In the genomic region with DNA sequence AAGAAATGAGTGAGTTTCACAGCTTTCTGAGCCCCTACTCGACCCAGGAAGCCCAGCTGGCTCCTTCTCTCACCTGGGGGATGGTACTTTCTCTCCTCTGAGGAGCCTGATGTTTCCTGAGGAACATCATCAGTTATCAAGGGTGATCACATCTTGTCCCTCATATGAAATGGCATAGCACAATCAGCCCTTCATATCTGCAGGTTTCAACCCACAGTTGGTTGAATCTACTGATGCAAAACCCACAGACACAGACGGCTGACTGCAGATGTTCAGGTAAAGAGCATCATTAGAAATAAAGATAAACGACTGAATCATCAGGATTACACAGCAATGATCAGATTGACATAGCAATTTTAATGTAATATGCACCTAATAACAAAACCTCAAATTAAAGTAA, we compare ENCODE assay signal across 15 cellular contexts.
DNase-seq lines count a peak whose midpoint lies in the region; ATAC-seq lines count a peak whose summit lies in the region.
"Had no signal": no experiment of that assay in that cellular context is flagged by ENCODE, and none has a peak within 500 bp of the region (broad histone marks: within the 10 kb centered on the region; RNA-seq: fewer than 3 reads in every experiment).

No MANE protein-coding gene starts in this region.

- no peak overlapping the region for H2BK15ac ChIP-seq in neuronal stem cell (ENCODE audit: low read length)

- DNase-seq in SK-N-DZ (ENCODE audit: low spot score) (no peak), DMS79 treated with DMSO at 0.1 percent for 48 hours (lab: John Stamatoyannopoulos, UW) (no peak), neuronal stem cell (ENCODE audit: low spot score) (no peak), cerebellar cortex (ENCODE audit: low spot score) (no peak)
- DNase-seq: activated CD4-positive, alpha-beta T cell treated with anti-CD3 and anti-CD28 coated beads, Interleukin-2, amount 10 ng/mL, durations not matched to agents 24 days and 14 days; activated effector memory CD4-positive, alpha-beta T cell treated with Interleukin-2 at 50 U/mL for 16 hours; CD4-positive, CD25-positive, alpha-beta regulatory T cell; NCI-H1092; OCI-M1; ovary; stimulated activated CD4-positive, alpha-beta T cell treated with anti-CD3 and anti-CD28 coated beads, Interleukin-15, amount 100 ng/mL, for 24 hours; thyroid gland had no signal

- H3K4ac ChIP-seq in neuronal stem cell (ENCODE audit: low read length): no peak overlapping the region

- no peak overlapping the region for H3K9ac ChIP-seq in neuronal stem cell (ENCODE audit: low read depth, low read length, poor library complexity)

- no peak overlapping the region for H3K4me2 ChIP-seq in neuronal stem cell (ENCODE audit: insufficient read depth, low read length, poor library complexity, severe bottlenecking)

- H2BK12ac ChIP-seq in neuronal stem cell (ENCODE audit: low read length): no peak overlapping the region

- no CpG with 5 or more reads among the region's 3 CpGs for WGBS in neuronal stem cell (ENCODE audit: extremely low coverage in 2 of 2, insufficient read length in 2 of 2, insufficient replicate concordance in 1 of 2), 2 donors

- no peak overlapping the region for H2BK5ac ChIP-seq in neuronal stem cell (ENCODE audit: low read length)

- no peaks in the 10 kb centered on the region for H3K9me3 ChIP-seq in neuronal stem cell (replicated peaks in 1 of 2; ENCODE audit: control insufficient read depth in 2 of 2, insufficient read depth in 1 of 2, low read depth in 1 of 2, low read length in 2 of 2)
- H3K9me3 ChIP-seq: ovary, thyroid gland had no signal

- no peaks in the 10 kb centered on the region for H3K36me3 ChIP-seq in neuronal stem cell (replicated peaks in 1 of 2; ENCODE audit: control insufficient read depth in 2 of 2, insufficient read depth in 2 of 2, low read length in 2 of 2)
- H3K36me3 ChIP-seq: ovary, thyroid gland had no signal

- peak; percentile 80 for ATAC-seq in GM19395 (IDR thresholded peaks at IDR 0.05; ENCODE audit: unreplicated experiment)
- ATAC-seq in HG02623 (IDR thresholded peaks at IDR 0.05; ENCODE audit: unreplicated experiment): peak; percentile 78
- peak; percentile 80 for ATAC-seq in HG03432 (IDR thresholded peaks at IDR 0.05; ENCODE audit: unreplicated experiment)

- H3K18ac ChIP-seq in neuronal stem cell (ENCODE audit: low read length): no peak overlapping the region

- H3K27ac ChIP-seq in neuronal stem cell (replicated peaks; ENCODE audit: low read length): no peak overlapping the region
- H3K27ac ChIP-seq: ovary, thyroid gland had no signal

- H2BK120ac ChIP-seq in neuronal stem cell (ENCODE audit: low read depth, low read length): no peak overlapping the region

- H2AFZ ChIP-seq in neuronal stem cell (ENCODE audit: low read length): no peak overlapping the region

- no peak overlapping the region for H3K4me3 ChIP-seq in neuronal stem cell (ENCODE audit: low read length in 2 of 2)
- H3K4me3 ChIP-seq: ovary, thyroid gland had no signal

- H4K91ac ChIP-seq in neuronal stem cell (ENCODE audit: low read depth, low read length, poor library complexity): no peak overlapping the region

- H3K14ac ChIP-seq in neuronal stem cell (ENCODE audit: low read length): no peak overlapping the region

- no peak overlapping the region for H4K8ac ChIP-seq in neuronal stem cell (ENCODE audit: low read depth, low read length)

- no peak overlapping the region for H3K23ac ChIP-seq in neuronal stem cell (ENCODE audit: low read depth, low read length, poor library complexity)

- peaks cover 0 to 2% of the 10 kb centered on the region in 2 donors for H3K4me1 ChIP-seq in neuronal stem cell (ENCODE audit: control insufficient read depth in 2 of 2, insufficient read depth in 1 of 2, low read depth in 1 of 2, low read length in 2 of 2)
- H3K4me1 ChIP-seq: thyroid gland had no signal

- H3K79me1 ChIP-seq in neuronal stem cell (ENCODE audit: low read depth, low read length): no peaks in the 10 kb centered on the region

- no peaks in the 10 kb centered on the region for H3K27me3 ChIP-seq in neuronal stem cell (ENCODE audit: control insufficient read depth in 3 of 3, insufficient read depth in 3 of 3, low read depth in 1 of 3, low read length in 3 of 3)
- H3K27me3 ChIP-seq: ovary, thyroid gland had no signal

- no peak overlapping the region for H2AK5ac ChIP-seq in neuronal stem cell (ENCODE audit: low read depth, low read length)
